In the genomic region with DNA sequence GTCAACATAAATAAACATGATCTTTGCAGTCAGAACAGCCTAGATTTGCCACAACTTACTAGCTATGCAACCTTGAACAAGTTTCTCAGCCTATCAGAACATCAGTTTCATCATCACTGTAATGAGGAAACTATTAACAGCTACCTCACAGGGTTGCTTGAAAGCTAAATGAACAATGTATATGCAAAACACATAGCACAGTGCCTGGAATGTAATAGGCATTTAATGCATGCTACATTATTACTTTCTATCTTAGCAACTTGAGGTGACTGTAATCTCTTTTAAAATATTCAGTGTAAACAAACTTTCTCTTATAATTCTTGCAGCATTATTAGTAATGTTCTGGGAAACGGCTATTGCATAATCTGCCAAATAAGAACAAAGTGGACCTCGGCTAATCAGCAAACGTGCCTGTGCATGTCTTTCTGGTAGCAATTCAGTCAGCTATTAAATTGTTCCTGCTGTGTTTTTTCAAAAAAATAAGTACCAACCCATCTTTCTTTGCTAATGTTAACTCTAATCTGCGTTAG, we compare ENCODE assay signal across 14 cellular contexts.
DNase-seq lines count a peak whose midpoint lies in the region; ATAC-seq, FAIRE-seq and TF ChIP-seq lines count a peak whose summit lies in the region.
"Had no signal": no experiment of that assay in that cellular context is flagged by ENCODE, and none has a peak within 500 bp of the region (broad histone marks: within the 10 kb centered on the region; RNA-seq: fewer than 3 reads in every experiment).

No MANE protein-coding gene starts in this region.

- DNase-seq in Right ventricle myocardium inferior (ENCODE audit: missing footprints) (no peak), cardiac septum (ENCODE audit: low spot score) (no peak), body of pancreas (peak in 2 of 4 donors; percentile 16 to 37), ureter (ENCODE audit: low spot score) (peak; percentile 63), GM13977 (ENCODE audit: low spot score) (no peak), D721Med (ENCODE audit: insufficient read length, low spot score) (no peak)
- DNase-seq: 8988T; activated CD4-positive, alpha-beta T cell treated with anti-CD3 and anti-CD28 coated beads for 4 hours; NCI-H2107; sigmoid colon had no signal

- H3K27me3 ChIP-seq in body of pancreas = no peaks in the 10 kb centered on the region
- no peaks in the 10 kb centered on the region for H3K27me3 ChIP-seq in layer of hippocampus (ENCODE audit: control insufficient read depth, insufficient read depth, low read length)
- H3K27me3 ChIP-seq: sigmoid colon had no signal

- TF ChIP-seq POLR2A in body of pancreas (IDR thresholded peaks at IDR 0.05) = no peak

- peaks cover 13% of the 10 kb centered on the region for H3K4me1 ChIP-seq in body of pancreas

- no peak for TF ChIP-seq CTCF in body of pancreas (IDR thresholded peaks at IDR 0.05)
- no peak for TF ChIP-seq CTCF in GM13977 (IDR thresholded peaks at IDR 0.05; ENCODE audit: extremely low read depth, insufficient read depth, missing control alignments)
- TF ChIP-seq CTCF in D721Med (IDR thresholded peaks at IDR 0.05; ENCODE audit: insufficient read depth, missing control alignments) = no peak

- ATAC-seq in Right ventricle myocardium inferior (peak; percentile 60), body of pancreas (peak; percentile 72), HG03039 (IDR thresholded peaks at IDR 0.05; ENCODE audit: unreplicated experiment) (no peak)

- H3K27ac ChIP-seq in body of pancreas (no peak overlapping the region), layer of hippocampus (ENCODE audit: low read depth, low read length) (peak overlapping the region; percentile 30)

- no peaks in the 10 kb centered on the region for H3K36me3 ChIP-seq in body of pancreas (replicated peaks in 1 of 2; ENCODE audit: insufficient read depth in 1 of 2, low read depth in 2 of 2)
- H3K36me3 ChIP-seq: sigmoid colon had no signal

- H3K4me3 ChIP-seq in body of pancreas = no peak overlapping the region
- H3K4me3 ChIP-seq: sigmoid colon had no signal

- in situ Hi-C loops in GM13977 (cut with MboI; ENCODE audit: low pct_unique_long_range_greater_than_20kb, low sequenced_read_pairs, unreplicated experiment) = no loop called here

- WGBS in body of pancreas, 2 donors = 11 to 20% methylated on average over 4 of the region's 4 CpGs

- FAIRE-seq in D721Med (lab: Jason Lieb, UNC) = no peak
- FAIRE-seq: endometrium, GM19239 had no signal

- intact Hi-C loops in Right ventricle myocardium inferior (cut with DNase I) (no loop called here), cardiac septum (cut with DNase I) (no loop called here), body of pancreas (cut with DNase I) (no loop called here)

- no peaks in the 10 kb centered on the region for H3K9me3 ChIP-seq in body of pancreas
- H3K9me3 ChIP-seq: sigmoid colon had no signal
